Comparison of ENCODE assay signal across 19 cellular contexts in the genomic region with DNA sequence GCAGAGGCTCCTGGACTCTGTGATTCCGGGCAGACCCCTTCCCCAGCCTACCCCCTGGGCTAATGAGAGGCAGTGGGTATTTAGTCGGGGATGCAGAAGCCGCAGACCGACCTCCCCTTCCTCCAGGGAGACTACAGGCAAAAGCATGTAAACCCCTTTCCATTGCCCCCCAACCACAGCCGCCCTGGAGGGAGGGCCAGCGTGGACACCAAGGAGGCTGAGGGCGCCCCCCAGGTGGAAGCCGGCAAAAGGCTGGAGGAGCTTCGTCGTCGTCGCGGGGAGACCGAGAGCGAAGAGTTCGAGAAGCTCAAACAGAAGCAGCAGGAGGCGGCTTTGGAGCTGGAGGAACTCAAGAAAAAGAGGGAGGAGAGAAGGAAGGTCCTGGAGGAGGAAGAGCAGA. TPM values are rescaled to one million over a fixed set of nuclear protein-coding genes. Genes with fewer than 3 reads are reported as not detected.
DNase-seq lines count a peak whose midpoint lies in the region; ATAC-seq and TF ChIP-seq lines count a peak whose summit lies in the region.
"Had no signal": no experiment of that assay in that cellular context is flagged by ENCODE, and none has a peak within 500 bp of the region (broad histone marks: within the 10 kb centered on the region; RNA-seq: fewer than 3 reads in every experiment).

No MANE protein-coding gene starts in this region.

- WGBS in gastroesophageal sphincter (ENCODE audit: low coverage in 1 of 2), 2 donors = 100% methylated on average over 1 of the region's 17 CpGs; no CpG with 5 or more reads in 1 of the 2 donors
- no CpG with 5 or more reads among the region's 17 CpGs for WGBS in trophoblast cell (ENCODE audit: extremely low coverage, insufficient coverage, insufficient read length)

- H4K91ac ChIP-seq in trophoblast cell (ENCODE audit: low read depth, low read length) = no peak overlapping the region

- H3K4me1 ChIP-seq in gastroesophageal sphincter (peaks cover 0 to 79% (median 7%) of the 10 kb centered on the region in 3 donors), trophoblast cell (ENCODE audit: control insufficient read depth in 1 of 2, insufficient read depth in 2 of 2, low read length in 2 of 2) (no peaks in the 10 kb centered on the region)
- H3K4me1 ChIP-seq: Peyer's patch, SJSA1 had no signal

- H3K79me1 ChIP-seq in trophoblast cell (ENCODE audit: low read length) = no peaks in the 10 kb centered on the region

- H3K14ac ChIP-seq in trophoblast cell (ENCODE audit: low read length) = no peak overlapping the region

- no peak overlapping the region for H2BK5ac ChIP-seq in trophoblast cell (ENCODE audit: low read depth, low read length, poor library complexity)

- H2BK120ac ChIP-seq in trophoblast cell (ENCODE audit: insufficient read depth, low read length, poor library complexity) = no peak overlapping the region

- no peaks in the 10 kb centered on the region for H3K9me3 ChIP-seq in gastroesophageal sphincter
- H3K9me3 ChIP-seq in trophoblast cell (ENCODE audit: insufficient read depth, low read depth, low read length) = no peaks in the 10 kb centered on the region
- H3K9me3 ChIP-seq: MG63, Peyer's patch, SJSA1 had no signal

- no peak overlapping the region for H2AFZ ChIP-seq in trophoblast cell (ENCODE audit: insufficient read depth, low read length, poor library complexity)

- TF ChIP-seq EP300 in gastroesophageal sphincter (IDR thresholded peaks at IDR 0.05) = no peak

- intact Hi-C loops in Right ventricle myocardium inferior (cut with DNase I) (loop anchor here (5.0 kb wide), 1 partner anchor 315 kb away; no protein-coding TSS in a partner anchor), left cardiac atrium (cut with DNase I) (no loop called here)

- no peaks in the 10 kb centered on the region for H3K27me3 ChIP-seq in gastroesophageal sphincter
- H3K27me3 ChIP-seq in trophoblast cell (ENCODE audit: insufficient read depth, low read length) = no peaks in the 10 kb centered on the region
- H3K27me3 ChIP-seq: MG63, Peyer's patch, SJSA1 had no signal

- H3K27ac ChIP-seq in gastroesophageal sphincter (peak overlapping the region in 3 of 4 donors; percentile 44 to 86 (median 71)), trophoblast cell (ENCODE audit: low read depth, low read length) (peak overlapping the region; percentile 38)
- H3K27ac ChIP-seq: C4-2B, Peyer's patch, SJSA1 had no signal

- H3K79me2 ChIP-seq in trophoblast cell (ENCODE audit: control insufficient read depth, insufficient read depth, low read length, poor library complexity) = no peaks in the 10 kb centered on the region

- H3K23ac ChIP-seq in trophoblast cell (ENCODE audit: low read length) = no peak overlapping the region

- no peak for TF ChIP-seq POLR2A in gastroesophageal sphincter (IDR thresholded peaks at IDR 0.05)

- peak overlapping the region; percentile 19 for H3K4ac ChIP-seq in trophoblast cell (ENCODE audit: low read depth, low read length)

- no peak overlapping the region for H3K9ac ChIP-seq in trophoblast cell (ENCODE audit: low read length)

- no peak overlapping the region for H3K4me2 ChIP-seq in trophoblast cell (ENCODE audit: low read length)

- H3K4me3 ChIP-seq in gastroesophageal sphincter = no peak overlapping the region
- H3K4me3 ChIP-seq in trophoblast cell (ENCODE audit: low read depth, low read length) = no peak overlapping the region
- H3K4me3 ChIP-seq in foreskin fibroblast (ENCODE audit: low read depth in 1 of 2, low read length in 2 of 2) = no peak overlapping the region
- H3K4me3 ChIP-seq: MG63, Peyer's patch, SJSA1 had no signal

- no peak overlapping the region for H4K12ac ChIP-seq in trophoblast cell (ENCODE audit: low read depth, low read length)

- H2BK12ac ChIP-seq in trophoblast cell (ENCODE audit: low read length) = no peak overlapping the region

- DNase-seq in Right ventricle myocardium inferior (ENCODE audit: missing footprints) (peak; percentile 45), left cardiac atrium (no peak), trophoblast cell (no peak), foreskin fibroblast (no peak), amniotic stem cell (lab: John Stamatoyannopoulos, UW) (no peak), HuH-7 (ENCODE audit: low spot score) (no peak)
- DNase-seq: 8988T, EL, GF-D8, MG63, NCI-H1417, NCI-H1694 treated with DMSO at 0.1 percent for 48 hours, NCI-H446, NCI-H526, Peyer's patch had no signal

- ATAC-seq in Right ventricle myocardium inferior (no peak), left cardiac atrium (no peak), gastroesophageal sphincter (no peak), GM21381 (IDR thresholded peaks at IDR 0.05; ENCODE audit: unreplicated experiment) (no peak)

- TF ChIP-seq CTCF in gastroesophageal sphincter (IDR thresholded peaks at IDR 0.05) (no peak), foreskin fibroblast (IDR thresholded peaks at IDR 0.05; ENCODE audit: low read depth, low read length) (no peak)

- H3K36me3 ChIP-seq in gastroesophageal sphincter (peaks cover 7 to 86% of the 10 kb centered on the region in 2 donors), trophoblast cell (ENCODE audit: control insufficient read depth in 1 of 2, insufficient read depth in 2 of 2, low read length in 2 of 2) (peaks cover 25 to 35% of the 10 kb centered on the region in 2 experiments)

- H2AK5ac ChIP-seq in trophoblast cell (ENCODE audit: low read length) = no peak overlapping the region

- H3K18ac ChIP-seq in trophoblast cell (ENCODE audit: low read length) = peak overlapping the region; percentile 19

- no peak overlapping the region for H4K8ac ChIP-seq in trophoblast cell (ENCODE audit: low read depth, low read length)

RNA-seq across cellular contexts. Expression of gene AGBL3, which starts 39.0 kb away (rescaled TPM):
- total RNA-seq in Right ventricle myocardium inferior (2.2 TPM), left cardiac atrium (1 to 10 TPM; 1.7 to 2.1 TPM), gastroesophageal sphincter (1 to 10 TPM in 3 of 4 donors, under 1 TPM in 1; 0.30 to 5.6 (median 3.1) TPM)
- 0.60 and 0.75 TPM in 2 replicates for polyA plus RNA-seq in trophoblast cell (2013)
